9 cellular contexts compared by ENCODE assay signal in genomic region chr20:3808141-3808479, GRCh38. TPM values are rescaled to one million over a fixed set of nuclear protein-coding genes. Genes with fewer than 3 reads are reported as not detected.
DNase-seq lines count a peak whose midpoint lies in the region; ATAC-seq and TF ChIP-seq lines count a peak whose summit lies in the region.
"Had no signal": no experiment of that assay in that cellular context is flagged by ENCODE, and none has a peak within 500 bp of the region (broad histone marks: within the 10 kb centered on the region; RNA-seq: fewer than 3 reads in every experiment).

No MANE protein-coding gene starts in this region.

- 81% methylated on average over 4 of the region's 4 CpGs for WGBS in thymus

- H3K4me3 ChIP-seq in left lung, result peak overlapping the region in 1 of 2 donors; percentile 28
- no peak overlapping the region for H3K4me3 ChIP-seq in thymus (ENCODE audit: low read length)

- H3K27ac ChIP-seq in caudate nucleus (ENCODE audit: low read depth, low read length) (peak overlapping the region; percentile 90), left lung (peak overlapping the region; percentile 89 to 97), thymus (ENCODE audit: low read depth) (peak overlapping the region; percentile 55)

- intact Hi-C loops in left lung (cut with DNase I), result no loop called here

- TF ChIP-seq CTCF in left lung (IDR thresholded peaks at IDR 0.05), result no peak

- peaks cover 0 to 32% of the 10 kb centered on the region in 2 donors for H3K36me3 ChIP-seq in left lung
- peaks cover 31% of the 10 kb centered on the region for H3K36me3 ChIP-seq in thymus (ENCODE audit: control insufficient read depth, insufficient read depth)

- H3K9me3 ChIP-seq in left lung (no peaks in the 10 kb centered on the region), thymus (ENCODE audit: control insufficient read depth) (no peaks in the 10 kb centered on the region)

- H3K4me1 ChIP-seq in left lung (peaks cover 60 to 90% of the 10 kb centered on the region in 2 donors), thymus (ENCODE audit: control insufficient read depth, insufficient read depth, low read length) (peaks cover 10% of the 10 kb centered on the region)

- no peaks in the 10 kb centered on the region for H3K27me3 ChIP-seq in left lung
- H3K27me3 ChIP-seq in thymus (ENCODE audit: control insufficient read depth, insufficient read depth), result no peaks in the 10 kb centered on the region

- DNase-seq in COLO829 (ENCODE audit: low spot score), result peak; percentile 88
- peak; percentile 74 for DNase-seq in NCI-H2029 (lab: John Stamatoyannopoulos, UW)
- peak in 24 of 61 donors; percentile 12 to 60 (median 40) for DNase-seq in caudate nucleus (lab: John Stamatoyannopoulos, UW)
- DNase-seq in left lung, result peak; percentile 90 to 91
- no peak for DNase-seq in GF-D8 (lab: John Stamatoyannopoulos, UW)
- no peak for DNase-seq in NOMO-1 treated with dmso at 0.1 percent for 144 hours (lab: John Stamatoyannopoulos, UW; ENCODE audit: unreplicated experiment)
- DNase-seq in GM19240 (ENCODE audit: insufficient read length, low spot score), result no peak

- ATAC-seq in left lung, result peak; percentile 49

RNA-seq across cellular contexts. Expression of gene CDC25B, which starts 12.0 kb away (rescaled TPM):
- total RNA-seq in left lung, result 100 to 1,000 TPM; 111 to 121 TPM
- polyA plus RNA-seq in thymus, result 56.4 TPM

RNA-seq across cellular contexts. Expression of gene AP5S1, which starts 12.2 kb away (rescaled TPM):
- total RNA-seq in left lung, result 10 to 100 TPM; 12.7 to 13.6 TPM
- polyA plus RNA-seq in thymus, result 8.4 TPM

RNA-seq across cellular contexts. Expression of gene CENPB, which starts 21.6 kb away (rescaled TPM):
- total RNA-seq in left lung, result 10 to 100 TPM; 78.5 to 94.5 TPM
- polyA plus RNA-seq in thymus, result 36.2 TPM

RNA-seq across cellular contexts. Expression of gene SPEF1, which starts 26.9 kb away (rescaled TPM):
- total RNA-seq in left lung, result 1 to 10 TPM in 1 of 2 donors, under 1 TPM in 1; 0.26 to 2.8 TPM
- 0.16 TPM for polyA plus RNA-seq in thymus
- polyA plus RNA-seq: IgD-negative memory B cell had no signal

RNA-seq across cellular contexts. Expression of gene MAVS, which starts 38.5 kb away (rescaled TPM):
- 10 to 100 TPM; 37.3 to 38.7 TPM for total RNA-seq in left lung
- polyA plus RNA-seq in thymus, result 18.8 TPM

Comparison
In these comparisons a context has a peak if more than half of its experiments do, and no peak if none do; other contexts are left out.
1. DNase-seq: peak in COLO829 (single experiment), NCI-H2029 (single experiment) and left lung (2 of 2); none in GF-D8 (single experiment), NOMO-1 treated with dmso at 0.1 percent for 144 hours (single experiment) and GM19240 (single experiment).
2. Peak in every context shown above with its lines, with median percentiles within 50 percentile points of each other: H3K27ac ChIP-seq.